In genomic region chr10:119657725-119658124, GRCh38 we compare ENCODE assay signal across 11 cellular contexts. TPM values are rescaled to one million over a fixed set of nuclear protein-coding genes. Genes with fewer than 3 reads are reported as not detected.
DNase-seq lines count a peak whose midpoint lies in the region; ATAC-seq and TF ChIP-seq lines count a peak whose summit lies in the region.
"Had no signal": no experiment of that assay in that cellular context is flagged by ENCODE, and none has a peak within 500 bp of the region (broad histone marks: within the 10 kb centered on the region; RNA-seq: fewer than 3 reads in every experiment).

No MANE protein-coding gene starts in this region.

- H3K36me3 ChIP-seq in mesodermal cell (ENCODE audit: control insufficient read depth, insufficient read depth, low read length) (peaks cover 75% of the 10 kb centered on the region), tibial nerve (no peaks in the 10 kb centered on the region)

- DNase-seq in activated CD4-positive, alpha-beta T cell treated with anti-CD3 and anti-CD28 coated beads for 36 hours = no peak
- no peak for DNase-seq in activated CD4-positive, alpha-beta T cell treated with anti-CD3 and anti-CD28 coated beads for 48 hours
- DNase-seq in epithelial cell of esophagus (ENCODE audit: low read depth) (peak; percentile 40), tibial nerve (ENCODE audit: low spot score in 2 of 2) (no peak), NCI-H1105 (lab: John Stamatoyannopoulos, UW) (no peak), dermis blood vessel endothelial cell (no peak), NCI-H1930 (lab: John Stamatoyannopoulos, UW) (no peak)
- DNase-seq: effector memory CD4-positive, alpha-beta T cell; NCI-H1417 treated with DMSO at 0.1 percent for 48 hours had no signal

- peaks cover 18% of the 10 kb centered on the region for H3K36me3 Mint-ChIP-seq in activated CD4-positive, alpha-beta T cell treated with anti-CD3 and anti-CD28 coated beads for 36 hours (ENCODE audit: low read depth)

- CTCF ChIA-PET in activated CD4-positive, alpha-beta T cell treated with anti-CD3 and anti-CD28 coated beads for 36 hours (lab: Charles Lee) = interaction anchor here (0.6 kb wide), 1 partner anchor 141 kb away, joined by 3 read pairs; no protein-coding TSS in a partner anchor

- H3K27me3 ChIP-seq in tibial nerve = no peaks in the 10 kb centered on the region

- intact Hi-C loops in activated CD4-positive, alpha-beta T cell treated with anti-CD3 and anti-CD28 coated beads for 36 hours (cut with DNase I, micrococcal nuclease) = loop anchor here in 1 of 2 experiments (10.0 kb wide), 1 partner anchor 523 kb away; no protein-coding TSS in a partner anchor

- H3K4me3 Mint-ChIP-seq in activated CD4-positive, alpha-beta T cell treated with anti-CD3 and anti-CD28 coated beads for 36 hours = no peak overlapping the region

- H3K27ac ChIP-seq in mesodermal cell (ENCODE audit: low read depth, low read length, severe bottlenecking) = peak overlapping the region; percentile 67
- peak overlapping the region; percentile 63 to 99 (median 82) for H3K27ac ChIP-seq in tibial nerve

- no peaks in the 10 kb centered on the region for H3K9me3 Mint-ChIP-seq in activated CD4-positive, alpha-beta T cell treated with anti-CD3 and anti-CD28 coated beads for 36 hours (ENCODE audit: low read depth)

- H3K4me1 ChIP-seq in mesodermal cell (ENCODE audit: control insufficient read depth, insufficient read depth, low read length, poor library complexity, severe bottlenecking) (peaks cover 56% of the 10 kb centered on the region), tibial nerve (peaks cover 4 to 96% (median 53%) of the 10 kb centered on the region in 4 donors)

- 68 to 71% methylated on average over 5 to 6 of the region's 7 CpGs for WGBS in mesodermal cell (ENCODE audit: insufficient coverage in 2 of 2), 2 experiments
- WGBS in tibial nerve, 2 donors = 33 to 43% methylated on average over 7 of the region's 7 CpGs

- peak overlapping the region; percentile 45 for H3K27ac Mint-ChIP-seq in activated CD4-positive, alpha-beta T cell treated with anti-CD3 and anti-CD28 coated beads for 36 hours

- peaks cover 79% of the 10 kb centered on the region for H3K4me1 Mint-ChIP-seq in activated CD4-positive, alpha-beta T cell treated with anti-CD3 and anti-CD28 coated beads for 36 hours

- ATAC-seq in activated CD4-positive, alpha-beta T cell treated with anti-CD3 and anti-CD28 coated beads for 36 hours = no peak

- H3K4me3 ChIP-seq in epithelial cell of esophagus (ENCODE audit: low read length) (no peak overlapping the region), mesodermal cell (ENCODE audit: extremely low read depth, insufficient read depth, low read length, poor library complexity, severe bottlenecking) (no peak overlapping the region), tibial nerve (no peak overlapping the region)
- H3K4me3 ChIP-seq: mucosa of descending colon had no signal

- H3K9me3 ChIP-seq in mesodermal cell (ENCODE audit: control insufficient read depth, low read length) (no peaks in the 10 kb centered on the region), tibial nerve (no peaks in the 10 kb centered on the region)
- H3K9me3 ChIP-seq: mucosa of descending colon had no signal

- H3K27me3 Mint-ChIP-seq in activated CD4-positive, alpha-beta T cell treated with anti-CD3 and anti-CD28 coated beads for 36 hours = no peaks in the 10 kb centered on the region

- TF ChIP-seq POLR2A in tibial nerve (IDR thresholded peaks at IDR 0.05) = no peak

- TF ChIP-seq CTCF in epithelial cell of esophagus (IDR thresholded peaks at IDR 0.05; ENCODE audit: insufficient read depth, low read depth, low read length, missing control alignments) (no peak), tibial nerve (IDR thresholded peaks at IDR 0.05) (no peak)

- no peak for TF ChIP-seq EP300 in tibial nerve (IDR thresholded peaks at IDR 0.05)

- POLR2A ChIA-PET in activated CD4-positive, alpha-beta T cell treated with anti-CD3 and anti-CD28 coated beads for 36 hours (lab: Charles Lee) = interaction anchor here (0.5 kb wide), 1 partner anchor 67 kb away, joined by 8 read pairs; no protein-coding TSS in a partner anchor

RNA-seq across cellular contexts. Expression of gene BAG3, which starts 6.5 kb away (rescaled TPM):
- total RNA-seq in activated CD4-positive, alpha-beta T cell treated with anti-CD3 and anti-CD28 coated beads for 36 hours = 10 to 100 TPM; 23.8 to 30.7 TPM
- polyA plus RNA-seq in mesodermal cell (2013, experiment 1 of 2) = 63.7 TPM
- polyA plus RNA-seq in mesodermal cell (2013, experiment 2 of 2) = 62.5 TPM
- total RNA-seq in tibial nerve = 10 to 100 TPM; 23.8 to 38.4 (median 32.0) TPM
- total RNA-seq in dermis blood vessel endothelial cell = 7.5 and 15.5 TPM in 2 replicates
